In genomic region chr1:2556277-2557145, GRCh38 we compare ENCODE assay signal across 8 cellular contexts. TPM values are rescaled to one million over a fixed set of nuclear protein-coding genes. Genes with fewer than 3 reads are reported as not detected.
A peak's percentile ranks its signal among the peaks of the same experiment; 100 is the strongest.
DNase-seq lines count a peak whose midpoint lies in the region; ATAC-seq and TF ChIP-seq lines count a peak whose summit lies in the region.

TSS of gene TNFRSF14 (plus strand) at chr1:2556371. CDS start at chr1:2556665, 294 bp downstream.

- H3K9me3 ChIP-seq in heart left ventricle (no peaks in the 10 kb centered on the region), skeletal muscle tissue (ENCODE audit: control insufficient read depth in 3 of 3, low read length in 3 of 3) (no peaks in the 10 kb centered on the region)

- peak within 1 kb of the TSS; percentile 92 for H3K4me3 ChIP-seq in GM12875 (ENCODE audit: low read depth, low read length)
- peak within 1 kb of the TSS; percentile 28 to 83 (median 65) for H3K4me3 ChIP-seq in heart left ventricle
- peak within 1 kb of the TSS; percentile 81 to 91 (median 88) for H3K4me3 ChIP-seq in skeletal muscle tissue (ENCODE audit: low read length in 3 of 3)

- peaks cover 0 to 40% (median 16%) of the 10 kb centered on the region in 9 donors for H3K36me3 ChIP-seq in heart left ventricle
- peaks cover 0 to 7% (median 6%) of the 10 kb centered on the region in 3 donors for H3K36me3 ChIP-seq in skeletal muscle tissue (ENCODE audit: control insufficient read depth in 3 of 3, insufficient read depth in 3 of 3, low read length in 3 of 3)

- H3K27ac ChIP-seq in heart left ventricle (peak within 1 kb of the TSS; percentile 82 to 99 (median 91)), skeletal muscle tissue (ENCODE audit: low read depth, low read length) (peak within 1 kb of the TSS; percentile 85)

- DNase-seq in RPMI8226 (peak; percentile 80), heart left ventricle (peak; percentile 49 to 80 (median 62)), NCI-H510A (lab: John Stamatoyannopoulos, UW) (no peak), iPS-NIHi7 (ENCODE audit: extremely low spot score) (no peak)
- peak; percentile 76 for DNase-seq in activated naive CD4-positive, alpha-beta T cell treated with anti-CD3 and anti-CD28 coated beads, Interleukin-2, amount 50 U/mL, for 16 hours

- H3K9ac ChIP-seq in skeletal muscle tissue (ENCODE audit: low read depth in 1 of 3, low read length in 3 of 3) = peak within 1 kb of the TSS; percentile 80 to 95 (median 88)

- no peak for TF ChIP-seq POLR2A in heart left ventricle (IDR thresholded peaks at IDR 0.05)

- ATAC-seq in HG02840 (IDR thresholded peaks at IDR 0.05; ENCODE audit: low FRiP score, unreplicated experiment) (peak; percentile 37), heart left ventricle (peak; percentile 25 to 55 (median 48))

- H3K4me1 ChIP-seq in heart left ventricle = peaks cover 0 to 50% (median 29%) of the 10 kb centered on the region in 12 donors
- H3K4me1 ChIP-seq in skeletal muscle tissue (ENCODE audit: control insufficient read depth in 3 of 3, insufficient read depth in 3 of 3, low read length in 3 of 3) = peaks cover 26 to 35% (median 31%) of the 10 kb centered on the region in 3 donors

- intact Hi-C loops in heart left ventricle (cut with DNase I) = loop anchor here in 3 of 10 donors (1.0 to 2.0 kb wide), 3 partner anchors 18 to 22 kb away; no protein-coding TSS in a partner anchor

- H3K27me3 ChIP-seq in heart left ventricle (peaks cover 0 to 5% (median 0%) of the 10 kb centered on the region in 9 donors), skeletal muscle tissue (ENCODE audit: control insufficient read depth in 3 of 3, insufficient read depth in 3 of 3, low read length in 3 of 3) (peaks cover 5 to 8% (median 6%) of the 10 kb centered on the region in 3 donors)

- TF ChIP-seq CTCF in GM12875 (IDR thresholded peaks at IDR 0.05; ENCODE audit: borderline replicate concordance, insufficient read depth, low read depth, low read length) = peak; percentile 26; the same call in 1 of the 2 replicates
- TF ChIP-seq CTCF in heart left ventricle (IDR thresholded peaks at IDR 0.05) = peak in 1 of 12 donors; percentile 8

- 14 to 24% (median 19%) methylated on average over 27 to 34 of the region's 34 CpGs for WGBS in heart left ventricle, 4 donors

RNA-seq across cellular contexts. Expression of gene TNFRSF14, which starts in this region (rescaled TPM):
- total RNA-seq in heart left ventricle (10 to 100 TPM in 8 of 9 donors, 1 to 10 TPM in 1; 7.8 to 70.8 (median 14.3) TPM), skeletal muscle tissue (11.5 TPM)
- polyA plus RNA-seq in heart left ventricle = 10 to 100 TPM; 13.6 to 22.5 TPM

Comparison
In these comparisons a context has a peak if more than half of its experiments do, and no peak if none do; other contexts are left out.
1. DNase-seq: peak in RPMI8226 (single experiment), activated naive CD4-positive, alpha-beta T cell treated with anti-CD3 and anti-CD28 coated beads, Interleukin-2, amount 50 U/mL, for 16 hours (single experiment) and heart left ventricle (5 of 5); none in NCI-H510A (single experiment) and iPS-NIHi7 (single experiment).
2. Peak in every context shown above with its lines, with median percentiles within 50 percentile points of each other: H3K4me3 ChIP-seq.